Comparison of ENCODE assay signal across 3 cellular contexts in the genomic region with DNA sequence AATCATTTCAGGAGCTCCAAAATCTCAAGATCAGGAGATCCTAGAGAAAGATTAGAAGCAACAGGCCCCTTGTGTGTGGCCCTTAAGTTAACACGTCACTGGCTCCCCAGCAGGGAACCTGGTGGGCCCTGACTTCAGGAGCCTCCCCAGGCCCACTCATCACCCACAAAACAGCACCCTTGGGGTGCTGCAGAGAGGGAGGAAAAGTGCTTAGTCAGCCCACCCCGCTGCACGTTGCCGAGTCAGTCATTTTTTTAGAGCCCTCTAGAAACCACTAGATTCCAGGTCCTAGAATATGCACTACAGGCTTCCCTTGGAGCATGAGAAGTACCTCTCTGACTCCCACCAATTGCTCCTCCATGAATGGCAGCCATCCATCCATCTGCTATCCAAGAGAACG.
TF ChIP-seq lines count a peak whose summit lies in the region.

No MANE protein-coding gene starts in this region.

TF ChIP-seq in SK-N-SH, 30 proteins besides CTCF, POLR2A, EP300 and RAD21 (continued from another document):
- TF ChIP-seq YY1 (IDR thresholded peaks at IDR 0.05; ENCODE audit: low read depth) (no peak), POLR2AphosphoS5 (IDR thresholded peaks at IDR 0.05; ENCODE audit: low read depth, low read length) (no peak), MXI1 (IDR thresholded peaks at IDR 0.05; ENCODE audit: low read depth, low read length) (no peak), NFIC (IDR thresholded peaks at IDR 0.05; ENCODE audit: borderline replicate concordance) (no peak), FOSL2 (IDR thresholded peaks at IDR 0.05; ENCODE audit: borderline replicate concordance, low read depth) (no peak), JUND (IDR thresholded peaks at IDR 0.05) (no peak), TEAD4 (IDR thresholded peaks at IDR 0.05; ENCODE audit: borderline replicate concordance, insufficient read depth) (no peak), RXRA (IDR thresholded peaks at IDR 0.05; ENCODE audit: borderline replicate concordance, low read depth) (no peak), SMC3 (IDR thresholded peaks at IDR 0.05; ENCODE audit: low read depth, low read length) (no peak), GATA2 (CRISPR knock-in tag; IDR thresholded peaks at IDR 0.05) (no peak), TAF1 (IDR thresholded peaks at IDR 0.05; ENCODE audit: borderline replicate concordance, low read depth, low read length) (no peak), RCOR1 (IDR thresholded peaks at IDR 0.05; ENCODE audit: low read length) (no peak), USF1 (IDR thresholded peaks at IDR 0.05; ENCODE audit: borderline replicate concordance, low read depth) (no peak), CHD2 (IDR thresholded peaks at IDR 0.05; ENCODE audit: low read length, partially characterized antibody) (no peak)
- TF ChIP-seq, protein P1, sequence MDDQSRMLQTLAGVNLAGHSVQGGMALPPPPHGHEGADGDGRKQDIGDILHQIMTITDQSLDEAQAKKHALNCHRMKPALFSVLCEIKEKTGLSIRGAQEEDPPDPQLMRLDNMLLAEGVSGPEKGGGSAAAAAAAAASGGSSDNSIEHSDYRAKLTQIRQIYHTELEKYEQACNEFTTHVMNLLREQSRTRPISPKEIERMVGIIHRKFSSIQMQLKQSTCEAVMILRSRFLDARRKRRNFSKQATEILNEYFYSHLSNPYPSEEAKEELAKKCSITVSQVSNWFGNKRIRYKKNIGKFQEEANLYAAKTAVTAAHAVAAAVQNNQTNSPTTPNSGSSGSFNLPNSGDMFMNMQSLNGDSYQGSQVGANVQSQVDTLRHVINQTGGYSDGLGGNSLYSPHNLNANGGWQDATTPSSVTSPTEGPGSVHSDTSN (IDR thresholded peaks at IDR 0.05): no peak

TF ChIP-seq in SK-N-SH treated with all-trans-retinoic acid at 6 μM for 48 hours, 23 proteins besides CTCF, POLR2A, EP300 and RAD21 (continued from another document):
- TF ChIP-seq, protein P2, sequence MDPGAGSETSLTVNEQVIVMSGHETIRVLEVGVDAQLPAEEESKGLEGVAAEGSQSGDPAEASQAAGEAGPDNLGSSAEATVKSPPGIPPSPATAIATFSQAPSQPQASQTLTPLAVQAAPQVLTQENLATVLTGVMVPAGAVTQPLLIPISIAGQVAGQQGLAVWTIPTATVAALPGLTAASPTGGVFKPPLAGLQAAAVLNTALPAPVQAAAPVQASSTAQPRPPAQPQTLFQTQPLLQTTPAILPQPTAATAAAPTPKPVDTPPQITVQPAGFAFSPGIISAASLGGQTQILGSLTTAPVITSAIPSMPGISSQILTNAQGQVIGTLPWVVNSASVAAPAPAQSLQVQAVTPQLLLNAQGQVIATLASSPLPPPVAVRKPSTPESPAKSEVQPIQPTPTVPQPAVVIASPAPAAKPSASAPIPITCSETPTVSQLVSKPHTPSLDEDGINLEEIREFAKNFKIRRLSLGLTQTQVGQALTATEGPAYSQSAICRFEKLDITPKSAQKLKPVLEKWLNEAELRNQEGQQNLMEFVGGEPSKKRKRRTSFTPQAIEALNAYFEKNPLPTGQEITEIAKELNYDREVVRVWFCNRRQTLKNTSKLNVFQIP (CRISPR knock-in tag; IDR thresholded peaks at IDR 0.05; ENCODE audit: borderline replicate concordance, low read depth): no peak
- TF ChIP-seq ARNTL (CRISPR knock-in tag; IDR thresholded peaks at IDR 0.05; ENCODE audit: borderline replicate concordance, low read depth) (no peak), ZNF8 (CRISPR knock-in tag; IDR thresholded peaks at IDR 0.05) (no peak), RARB (CRISPR knock-in tag; IDR thresholded peaks at IDR 0.05) (no peak), ZFP30 (CRISPR knock-in tag; IDR thresholded peaks at IDR 0.05) (no peak), ESRRG (CRISPR knock-in tag; IDR thresholded peaks at IDR 0.05) (no peak), PATZ1 (CRISPR knock-in tag; IDR thresholded peaks at IDR 0.05; ENCODE audit: borderline replicate concordance) (no peak)

TF ChIP-seq in K562, 482 proteins besides CTCF, POLR2A, EP300 and RAD21 (continued from another document):
- TF ChIP-seq C11orf30 (IDR thresholded peaks at IDR 0.05; ENCODE audit: low read depth) (peak; percentile 49; the same call in 1 of the 2 replicates), NFE2 (IDR thresholded peaks at IDR 0.05; ENCODE audit: low read depth) (0 out of 2 replicates have a peak, but pooled peaks have one; percentile 10)
- TF ChIP-seq, protein P3, sequence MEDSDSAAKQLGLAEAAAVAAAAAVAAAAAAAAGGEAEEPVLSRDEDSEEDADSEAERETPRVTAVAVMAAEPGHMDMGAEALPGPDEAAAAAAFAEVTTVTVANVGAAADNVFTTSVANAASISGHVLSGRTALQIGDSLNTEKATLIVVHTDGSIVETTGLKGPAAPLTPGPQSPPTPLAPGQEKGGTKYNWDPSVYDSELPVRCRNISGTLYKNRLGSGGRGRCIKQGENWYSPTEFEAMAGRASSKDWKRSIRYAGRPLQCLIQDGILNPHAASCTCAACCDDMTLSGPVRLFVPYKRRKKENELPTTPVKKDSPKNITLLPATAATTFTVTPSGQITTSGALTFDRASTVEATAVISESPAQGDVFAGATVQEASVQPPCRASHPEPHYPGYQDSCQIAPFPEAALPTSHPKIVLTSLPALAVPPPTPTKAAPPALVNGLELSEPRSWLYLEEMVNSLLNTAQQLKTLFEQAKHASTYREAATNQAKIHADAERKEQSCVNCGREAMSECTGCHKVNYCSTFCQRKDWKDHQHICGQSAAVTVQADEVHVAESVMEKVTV (CRISPR knock-in tag; IDR thresholded peaks at IDR 0.05): no peak
